24 cellular contexts compared by ENCODE assay signal in the genomic region with DNA sequence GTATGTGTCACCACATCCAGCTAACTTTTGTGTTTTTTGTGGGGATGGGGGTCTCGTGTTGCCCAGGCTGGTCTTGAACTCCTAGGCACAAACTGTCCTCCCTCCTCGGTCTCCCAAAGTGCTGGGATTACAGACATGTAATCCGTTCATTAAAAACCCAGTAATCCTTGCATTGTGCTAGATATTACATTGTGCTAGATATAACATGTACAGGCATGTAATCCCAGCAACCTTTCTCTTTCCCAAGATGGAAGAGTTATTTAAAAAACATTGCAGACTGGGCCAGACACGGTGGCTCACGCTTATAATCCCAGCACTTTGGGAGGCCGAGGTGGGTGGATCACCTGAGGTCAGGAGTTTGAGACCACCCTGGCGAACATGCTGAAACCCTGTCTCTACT. TPM values are rescaled to one million over a fixed set of nuclear protein-coding genes. Genes with fewer than 3 reads are reported as not detected.
DNase-seq lines count a peak whose midpoint lies in the region; ATAC-seq and TF ChIP-seq lines count a peak whose summit lies in the region.
"Had no signal": no experiment of that assay in that cellular context is flagged by ENCODE, and none has a peak within 500 bp of the region (broad histone marks: within the 10 kb centered on the region; RNA-seq: fewer than 3 reads in every experiment).

No MANE protein-coding gene starts in this region.

- H3K79me1 ChIP-seq in IMR-90 (ENCODE audit: low read depth in 1 of 2, low read length in 2 of 2) = peaks cover 26 to 71% of the 10 kb centered on the region in 2 experiments

- no peak overlapping the region for H3K4me3 Mint-ChIP-seq in T-helper 2 cell treated with Interferon-gamma antibody and Interleukin-4, amounts not matched to agents 5 μg/mL and 100 μg/mL, for 36 hours
- H3K4me3 Mint-ChIP-seq in dendritic cell treated with granulocyte-macrophage colony-stimulating factor and Interleukin-4, amounts not matched to agents 40 ng/mL and 50 ng/mL, for 4 days = no peak overlapping the region
- H3K4me3 Mint-ChIP-seq in nephron progenitor cell = no peak overlapping the region
- H3K4me3 Mint-ChIP-seq: CD14-positive monocyte, H9 had no signal

- H3K36me3 ChIP-seq in IMR-90 (ENCODE audit: control insufficient read depth, insufficient read depth, low read length) = peaks cover 1% of the 10 kb centered on the region; the same call in 1 of the 2 replicates
- H3K36me3 ChIP-seq: right lobe of liver, thoracic aorta had no signal

- H2BK120ac ChIP-seq in IMR-90 (ENCODE audit: low read depth, low read length) = no peak overlapping the region

- POLR2A ChIA-PET in IMR-90 (lab: Charles Lee; ENCODE audit: unreplicated experiment) = interaction anchor here (0.7 kb wide), 1 partner anchor 187 kb away, joined by 3 read pairs; no protein-coding TSS in a partner anchor

- dilution Hi-C loops in IMR-90 (cut with HindIII; ENCODE audit: low sequenced_read_pairs, unreplicated experiment) = no loop called here

- no peak for TF ChIP-seq POLR2A in IMR-90 (IDR thresholded peaks at IDR 0.05; ENCODE audit: low read depth, low read length)

- CTCF ChIA-PET in IMR-90 (lab: Yijun Ruan, JAX) = interaction anchor here (0.5 kb wide), 1 partner anchor 619 kb away, joined by 3 read pairs; no protein-coding TSS in a partner anchor

- peaks cover 7% of the 10 kb centered on the region for H3K9me1 ChIP-seq in IMR-90 (ENCODE audit: insufficient read depth, low read length)

- H3K14ac ChIP-seq in IMR-90 (replicated peaks; ENCODE audit: low read depth, low read length) = no peak overlapping the region

- no peak overlapping the region for H3K18ac ChIP-seq in IMR-90 (ENCODE audit: low read depth, low read length)

- H3K27me3 Mint-ChIP-seq in T-helper 2 cell treated with Interferon-gamma antibody and Interleukin-4, amounts not matched to agents 5 μg/mL and 100 μg/mL, for 36 hours (ENCODE audit: low read depth) = no peaks in the 10 kb centered on the region
- H3K27me3 Mint-ChIP-seq in dendritic cell treated with granulocyte-macrophage colony-stimulating factor and Interleukin-4, amounts not matched to agents 40 ng/mL and 50 ng/mL, for 4 days = no peaks in the 10 kb centered on the region
- peaks cover 8% of the 10 kb centered on the region for H3K27me3 Mint-ChIP-seq in nephron progenitor cell (ENCODE audit: low read depth, poor library complexity)

- no peak overlapping the region for H3K23ac ChIP-seq in IMR-90 (ENCODE audit: low read depth, low read length)

- no peak for TF ChIP-seq RAD21 in IMR-90 (IDR thresholded peaks at IDR 0.05; ENCODE audit: low read length)

- no peak overlapping the region for H2BK15ac ChIP-seq in IMR-90 (ENCODE audit: low read depth, low read length)

- H3K4me2 ChIP-seq in IMR-90 (ENCODE audit: low read depth, low read length) = no peak overlapping the region

- H3K36me3 Mint-ChIP-seq in T-helper 2 cell treated with Interferon-gamma antibody and Interleukin-4, amounts not matched to agents 5 μg/mL and 100 μg/mL, for 36 hours (ENCODE audit: low read depth) = peaks cover 16% of the 10 kb centered on the region
- H3K36me3 Mint-ChIP-seq in dendritic cell treated with granulocyte-macrophage colony-stimulating factor and Interleukin-4, amounts not matched to agents 40 ng/mL and 50 ng/mL, for 4 days (ENCODE audit: low read depth) = peaks cover 25% of the 10 kb centered on the region
- H3K36me3 Mint-ChIP-seq in nephron progenitor cell (ENCODE audit: low read depth) = peaks cover 7% of the 10 kb centered on the region

- H3K4ac ChIP-seq in IMR-90 (ENCODE audit: low read depth, low read length) = no peak overlapping the region; the same call in 1 of the 2 replicates

- no peak overlapping the region for H2BK20ac ChIP-seq in IMR-90 (ENCODE audit: low read depth, low read length)

- no peak overlapping the region for H3K9ac ChIP-seq in IMR-90 (ENCODE audit: low read depth, low read length)

- no peaks in the 10 kb centered on the region for H3K9me3 Mint-ChIP-seq in T-helper 2 cell treated with Interferon-gamma antibody and Interleukin-4, amounts not matched to agents 5 μg/mL and 100 μg/mL, for 36 hours
- no peaks in the 10 kb centered on the region for H3K9me3 Mint-ChIP-seq in dendritic cell treated with granulocyte-macrophage colony-stimulating factor and Interleukin-4, amounts not matched to agents 40 ng/mL and 50 ng/mL, for 4 days
- H3K9me3 Mint-ChIP-seq in nephron progenitor cell = no peaks in the 10 kb centered on the region
- H3K9me3 Mint-ChIP-seq: CD14-positive monocyte, H9 had no signal

- no peaks in the 10 kb centered on the region for H3K27me3 ChIP-seq in IMR-90 (ENCODE audit: control insufficient read depth, insufficient read depth, low read length)
- H3K27me3 ChIP-seq: right lobe of liver had no signal

- WGBS in IMR-90 (ENCODE audit: extremely low coverage in 2 of 2, insufficient read length in 1 of 2), 2 experiments = 83% methylated on average over 1 of the region's 7 CpGs; no CpG with 5 or more reads in 1 of the 2 experiments

- H2AFZ ChIP-seq in IMR-90 (replicated peaks; ENCODE audit: low read length, poor library complexity) = no peak overlapping the region

- H3K27ac Mint-ChIP-seq in T-helper 2 cell treated with Interferon-gamma antibody and Interleukin-4, amounts not matched to agents 5 μg/mL and 100 μg/mL, for 36 hours = peak overlapping the region; percentile 42
- H3K27ac Mint-ChIP-seq in dendritic cell treated with granulocyte-macrophage colony-stimulating factor and Interleukin-4, amounts not matched to agents 40 ng/mL and 50 ng/mL, for 4 days = peak overlapping the region; percentile 25
- peak overlapping the region; percentile 24 for H3K27ac Mint-ChIP-seq in nephron progenitor cell
- H3K27ac Mint-ChIP-seq: H9 had no signal

- no TSS peak for BruUV-seq in IMR-90 (replicated peaks; lab: Mats Ljungman, UMichigan)

- H2AK9ac ChIP-seq in IMR-90 (replicated peaks; ENCODE audit: low read depth, low read length, poor library complexity) = no peak overlapping the region

- peaks cover 21% of the 10 kb centered on the region for H4K20me1 ChIP-seq in IMR-90 (ENCODE audit: insufficient read depth, low read length)

- no peak overlapping the region for H4K91ac ChIP-seq in IMR-90 (ENCODE audit: insufficient read depth, low read depth, low read length)

- H4K8ac ChIP-seq in IMR-90 (ENCODE audit: low read depth in 2 of 2, low read length in 2 of 2) = 0 out of 4 replicates have a peak overlapping the region, but pooled peaks of 1 of the 2 experiments have one; percentile 17

- peak overlapping the region; percentile 38; the same call in 1 of the 2 replicates for H4K5ac ChIP-seq in IMR-90 (ENCODE audit: low read depth, low read length)

- intact Hi-C loops in IMR-90 (cut with micrococcal nuclease) = loop anchor here (2.0 kb wide), 1 partner anchor 295 kb away; no protein-coding TSS in a partner anchor
- intact Hi-C loops in dendritic cell treated with granulocyte-macrophage colony-stimulating factor and Interleukin-4, amounts not matched to agents 40 ng/mL and 50 ng/mL, for 4 days (cut with micrococcal nuclease) = loop anchor here (5.0 to 10.0 kb wide), 2 partner anchors 89 to 197 kb away; no protein-coding TSS in a partner anchor

- no peak overlapping the region for H3K56ac ChIP-seq in IMR-90 (ENCODE audit: extremely low read depth, insufficient read depth, low read length)

- H3K27ac ChIP-seq in IMR-90 (ENCODE audit: insufficient read depth, low read length) = no peak overlapping the region
- H3K27ac ChIP-seq: 22Rv1, SK-N-MC, thoracic aorta had no signal

- no peaks in the 10 kb centered on the region for H3K9me3 ChIP-seq in IMR-90 (ENCODE audit: control insufficient read depth, insufficient read depth, low read length)
- H3K9me3 ChIP-seq: right lobe of liver, thoracic aorta had no signal

- peaks cover 57% of the 10 kb centered on the region for H3K4me1 Mint-ChIP-seq in T-helper 2 cell treated with Interferon-gamma antibody and Interleukin-4, amounts not matched to agents 5 μg/mL and 100 μg/mL, for 36 hours (ENCODE audit: low read depth)
- H3K4me1 Mint-ChIP-seq in dendritic cell treated with granulocyte-macrophage colony-stimulating factor and Interleukin-4, amounts not matched to agents 40 ng/mL and 50 ng/mL, for 4 days (ENCODE audit: low read depth) = peaks cover 63% of the 10 kb centered on the region
- peaks cover 78% of the 10 kb centered on the region for H3K4me1 Mint-ChIP-seq in nephron progenitor cell

- peaks cover 7% of the 10 kb centered on the region for H3K4me1 ChIP-seq in IMR-90 (ENCODE audit: control insufficient read depth, insufficient read depth, low read length)

- no peak for TF ChIP-seq CTCF in IMR-90 (conservative IDR thresholded peaks at IDR 0.05; ENCODE audit: low read depth, low read length)
- TF ChIP-seq CTCF in nephron progenitor cell (IDR thresholded peaks at IDR 0.05) = no peak
- TF ChIP-seq CTCF in GM10266 (IDR thresholded peaks at IDR 0.05; ENCODE audit: control insufficient read depth, insufficient read depth, low read depth, missing control alignments) = no peak

- no peak for DNase-seq in T-helper 2 cell treated with Interferon-gamma antibody and Interleukin-4, amounts not matched to agents 5 μg/mL and 100 μg/mL, for 36 hours (ENCODE audit: low spot score)
- no peak for DNase-seq in T-helper 2 cell
- DNase-seq in IMR-90 = no peak
- DNase-seq in nephron progenitor cell = no peak
- no peak for DNase-seq in GM10266 (ENCODE audit: extremely low spot score)
- no peak for DNase-seq in LoVo (ENCODE audit: low spot score)
- no peak for DNase-seq in globus pallidus (ENCODE audit: low spot score)
- DNase-seq: activated CD4-positive, alpha-beta T cell treated with anti-CD3 and anti-CD28 coated beads, Interleukin-2, amount 50 U/mL, for 1 hour; activated T-cell treated with anti-CD3 and anti-CD28 coated beads for 4 hours; caudate nucleus; DND-41; effector CD8-positive, alpha-beta T cell; H9; Kasumi-1; NCI-H1105 treated with DMSO at 0.1 percent for 48 hours; occipital lobe; PC-3; right lobe of liver; stimulated activated CD4-positive, alpha-beta T cell treated with anti-CD3 and anti-CD28 coated beads, Interleukin-1b, Interleukin-23, amount 100 ng/mL, for 48 hours had no signal

- in situ Hi-C loops in IMR-90 (cut with MboI; ENCODE audit: low sequenced_read_pairs) = loop anchor here (5.0 to 25.0 kb wide), 2 partner anchors 152 to 602 kb away; no protein-coding TSS in a partner anchor

- H2BK5ac ChIP-seq in IMR-90 (ENCODE audit: low read depth, low read length, poor library complexity, severe bottlenecking) = peak overlapping the region; percentile 16

- H2AK5ac ChIP-seq in IMR-90 (ENCODE audit: low read depth, low read length) = no peak overlapping the region

- ATAC-seq in IMR-90 (ENCODE audit: low read depth) = no peak
- ATAC-seq: PC-3, right lobe of liver had no signal

- no peak overlapping the region for H3K4me3 ChIP-seq in IMR-90 (ENCODE audit: insufficient read depth, low read depth, low read length)
- H3K4me3 ChIP-seq: right lobe of liver, SK-N-MC, thoracic aorta had no signal

TF ChIP-seq in IMR-90, 13 proteins besides CTCF, POLR2A, EP300 and RAD21 (continues in another document):
- no peak for TF ChIP-seq RCOR1 (IDR thresholded peaks at IDR 0.05; ENCODE audit: insufficient replicate concordance, low read length)

RNA-seq across cellular contexts. Expression of a gene that starts 19.7 kb away (rescaled TPM):
- 14.5 and 20.0 TPM in 2 replicates for total RNA-seq in IMR-90 (2012; rRNA removed)
- polyA plus RNA-seq in IMR-90 (2012; rRNA removed) = 27.5 and 35.7 TPM in 2 replicates
- polyA plus RNA-seq in IMR-90 (2012; cell fraction: cytosol; rRNA removed) = 10.7 and 23.4 TPM in 2 replicates
- polyA plus RNA-seq in IMR-90 (2012; cell fraction: nucleus; rRNA removed; ENCODE audit: low replicate concordance) = 9.2 and 14.8 TPM in 2 replicates
